In genomic region chr4:52945499-52945898, GRCh38 we compare ENCODE assay signal across 28 cellular contexts.
"Had no signal": no experiment of that assay in that cellular context is flagged by ENCODE, and none has a peak within 500 bp of the region (broad histone marks: within the 10 kb centered on the region; RNA-seq: fewer than 3 reads in every experiment).

No MANE protein-coding gene starts in this region.

- ATAC-seq: activated CD8-positive, alpha-beta T cell treated with anti-CD3 and anti-CD28 coated beads, Interleukin-2, amount 10 ng/mL, durations not matched to agents 7 days and 5 days; Panc1; T-helper 17 cell; WTC11 had no signal

- H3K4me3 ChIP-seq: SJSA1 had no signal

- H3K36me3 Mint-ChIP-seq: activated naive CD8-positive, alpha-beta T cell treated with anti-CD3 and anti-CD28 coated beads, Interleukin-2, amount 10 ng/mL, durations not matched to agents 7 days and 5 days; WTC11 had no signal

- DNase-seq: activated CD4-positive, alpha-beta T cell treated with anti-CD3 and anti-CD28 coated beads for 48 hours; activated CD4-positive, alpha-beta T cell treated with anti-CD3 and anti-CD28 coated beads, Interleukin-2, amount 50 U/mL, for 4 hours; activated CD4-positive, CD25-positive, alpha-beta regulatory T cell treated with anti-CD3 and anti-CD28 coated beads, Interleukin-2, amount 50 U/mL, for 72 hours; activated CD8-positive, alpha-beta memory T cell treated with anti-CD3 and anti-CD28 coated beads, Interleukin-2, amount 50 U/mL, for 48 hours; activated CD8-positive, alpha-beta T cell treated with anti-CD3 and anti-CD28 coated beads, Interleukin-2, amount 10 ng/mL, durations not matched to agents 7 days and 5 days; activated naive CD4-positive, alpha-beta T cell treated with anti-CD3 and anti-CD28 coated beads, Interleukin-2, amount 50 U/mL, for 16 hours; activated naive CD8-positive, alpha-beta T cell treated with anti-CD3 and anti-CD28 coated beads, Interleukin-2, amount 10 ng/mL, durations not matched to agents 7 days and 5 days; activated T-cell treated with anti-CD3 and anti-CD28 coated beads, Interleukin-2, amount 50 U/mL, for 1 hour; aorta; MM.1S; NCI-H1105; NCI-H1436; NCI-H1694 treated with DMSO at 0.1 percent for 48 hours; NCI-H2029 treated with DMSO at 0.1 percent for 48 hours; NCI-H345; NCI-H510A; NCI-H526 treated with DMSO at 0.1 percent for 48 hours; NK-92 treated with Interleukin-12 subunit alpha and Interleukin-12 subunit beta, amount 100 ng/mL, for 24 hours; OCI-M1; RPMI8226; SHP77; T-helper 17 cell; T-helper 9 cell had no signal

- H3K9me3 Mint-ChIP-seq: activated naive CD8-positive, alpha-beta T cell treated with anti-CD3 and anti-CD28 coated beads, Interleukin-2, amount 10 ng/mL, durations not matched to agents 7 days and 5 days; WTC11 had no signal

- FAIRE-seq: bronchial epithelial cell had no signal

- H3K9me3 ChIP-seq: adrenal gland, SJSA1 had no signal

- H3K36me3 ChIP-seq: adrenal gland, SJSA1 had no signal

- H3K4me1 Mint-ChIP-seq: activated naive CD8-positive, alpha-beta T cell treated with anti-CD3 and anti-CD28 coated beads, Interleukin-2, amount 10 ng/mL, durations not matched to agents 7 days and 5 days; T-helper 17 cell had no signal

- H3K27ac Mint-ChIP-seq: activated CD8-positive, alpha-beta T cell treated with anti-CD3 and anti-CD28 coated beads, Interleukin-2, amount 10 ng/mL, durations not matched to agents 7 days and 5 days; activated naive CD8-positive, alpha-beta T cell treated with anti-CD3 and anti-CD28 coated beads, Interleukin-2, amount 10 ng/mL, durations not matched to agents 7 days and 5 days; T-helper 17 cell; WTC11 had no signal

- H3K4me3 Mint-ChIP-seq: activated CD8-positive, alpha-beta T cell treated with anti-CD3 and anti-CD28 coated beads, Interleukin-2, amount 10 ng/mL, durations not matched to agents 7 days and 5 days; activated naive CD8-positive, alpha-beta T cell treated with anti-CD3 and anti-CD28 coated beads, Interleukin-2, amount 10 ng/mL, durations not matched to agents 7 days and 5 days; T-helper 17 cell; WTC11 had no signal

- H3K27me3 Mint-ChIP-seq: activated naive CD8-positive, alpha-beta T cell treated with anti-CD3 and anti-CD28 coated beads, Interleukin-2, amount 10 ng/mL, durations not matched to agents 7 days and 5 days; T-helper 17 cell had no signal

- H3K27ac ChIP-seq: adrenal gland, SJSA1 had no signal

- H3K27me3 ChIP-seq: adrenal gland, SJSA1 had no signal
